In the genomic region with DNA sequence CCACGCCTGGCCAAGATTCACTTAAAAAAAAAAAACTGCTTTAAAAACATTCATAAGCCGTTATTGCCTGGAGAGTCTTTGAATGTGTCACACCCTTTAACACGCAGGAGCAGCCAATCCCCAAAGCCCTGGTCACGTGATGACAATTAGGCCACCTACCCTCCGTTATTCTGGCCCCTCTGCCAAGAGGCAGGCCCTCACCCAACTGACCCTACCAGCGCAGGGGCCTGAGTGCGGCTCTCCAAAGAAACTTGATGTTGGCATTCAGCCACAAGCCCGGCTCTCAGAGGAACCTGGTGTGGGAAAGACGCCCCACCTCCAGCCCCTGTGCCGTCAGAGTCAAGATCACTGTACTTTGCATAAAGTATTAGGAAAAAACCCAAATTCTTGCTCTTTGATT, we compare ENCODE assay signal across 25 cellular contexts. TPM values are rescaled to one million over a fixed set of nuclear protein-coding genes. Genes with fewer than 3 reads are reported as not detected.
A peak's percentile ranks its signal among the peaks of the same experiment; 100 is the strongest.
DNase-seq lines count a peak whose midpoint lies in the region; ATAC-seq, FAIRE-seq and TF ChIP-seq lines count a peak whose summit lies in the region.
"Had no signal": no experiment of that assay in that cellular context is flagged by ENCODE, and none has a peak within 500 bp of the region (broad histone marks: within the 10 kb centered on the region; RNA-seq: fewer than 3 reads in every experiment).

No MANE protein-coding gene starts in this region.

- no peaks in the 10 kb centered on the region for H3K36me3 ChIP-seq in kidney (ENCODE audit: control insufficient read depth in 1 of 2, insufficient read depth in 2 of 2, low read length in 2 of 2)
- H3K36me3 ChIP-seq: MG63, uterus had no signal

- no peaks in the 10 kb centered on the region for H3K9me3 ChIP-seq in kidney (ENCODE audit: control insufficient read depth in 1 of 2, low read length in 2 of 2)
- H3K9me3 ChIP-seq: body of pancreas, MG63, psoas muscle, uterus had no signal

- no peak for TF ChIP-seq CTCF in kidney (IDR thresholded peaks at IDR 0.05; ENCODE audit: borderline replicate concordance, extremely low read depth, insufficient read depth)

- intact Hi-C loops in kidney (cut with DNase I) = no loop called here
- intact Hi-C loops in sciatic nerve (cut with DNase I) = no loop called here

- H3K4me3 ChIP-seq in kidney (ENCODE audit: low read length in 2 of 2) = no peak overlapping the region
- H3K4me3 ChIP-seq: body of pancreas, MG63, psoas muscle, SK-N-MC, skin epidermis, uterus had no signal

- H3K4me1 ChIP-seq in kidney (ENCODE audit: control insufficient read depth in 1 of 2, insufficient read depth in 1 of 2, low read depth in 1 of 2, low read length in 2 of 2) = no peaks in the 10 kb centered on the region
- H3K4me1 ChIP-seq: body of pancreas, foreskin keratinocyte, psoas muscle, uterus had no signal

- peak; percentile 41 for ATAC-seq in sciatic nerve
- no peak for ATAC-seq in GM21529 (IDR thresholded peaks at IDR 0.05; ENCODE audit: unreplicated experiment)
- ATAC-seq: activated CD8-positive, alpha-beta T cell treated with anti-CD3 and anti-CD28 coated beads for 36 hours; body of pancreas; psoas muscle had no signal

- FAIRE-seq in kidney (lab: Jason Lieb, UNC) = no peak
- FAIRE-seq: G401.6 had no signal

- H3K27ac ChIP-seq in kidney (ENCODE audit: low read depth in 2 of 2, low read length in 2 of 2) = no peak overlapping the region
- H3K27ac ChIP-seq: body of pancreas, C4-2B, foreskin keratinocyte, psoas muscle, RWPE1, SK-N-MC, skin epidermis, uterus had no signal

- peak; percentile 71 for DNase-seq in DMS79 (lab: John Stamatoyannopoulos, UW)
- peak; percentile 25 for DNase-seq in NCI-H2029 (lab: John Stamatoyannopoulos, UW)
- DNase-seq in kidney = peak; percentile 50
- DNase-seq in sciatic nerve (ENCODE audit: low spot score) = no peak
- no peak for DNase-seq in NCI-H2196 (lab: John Stamatoyannopoulos, UW; ENCODE audit: unreplicated experiment)
- DNase-seq in DMS53 treated with DMSO at 0.1 percent for 48 hours (lab: John Stamatoyannopoulos, UW; ENCODE audit: unreplicated experiment) = no peak
- DNase-seq: activated CD4-positive, alpha-beta T cell treated with anti-CD3 and anti-CD28 coated beads for 1 hour; activated CD8-positive, alpha-beta T cell treated with anti-CD3 and anti-CD28 coated beads for 36 hours; cerebellar nuclear complex; hypothalamus; MG63; NCI-H1436 treated with DMSO at 0.1 percent for 48 hours; psoas muscle; stimulated activated CD4-positive, alpha-beta T cell treated with anti-CD3 and anti-CD28 coated beads, Interleukin-2, amount 100 ng/mL, for 24 hours; uterus had no signal

- H3K9ac ChIP-seq in kidney (ENCODE audit: low read length in 2 of 2) = no peak overlapping the region

RNA-seq across cellular contexts. Expression of a gene that starts 11.6 kb away (rescaled TPM):
- 0.19 TPM for total RNA-seq in kidney
- not detected for polyA plus RNA-seq in kidney (ENCODE audit: insufficient read depth, low read depth, low replicate concordance)
- total RNA-seq in sciatic nerve = 0.31 TPM
- total RNA-seq: body of pancreas, foreskin keratinocyte, lower leg skin, neural crest cell had no signal
- polyA plus RNA-seq: foreskin keratinocyte had no signal

Comparison
In these comparisons a context has a peak if more than half of its experiments do, and no peak if none do; other contexts are left out.
1. DNase-seq: peak in DMS79 (single experiment), NCI-H2029 (single experiment) and kidney (single experiment); none in sciatic nerve (single experiment), NCI-H2196 (single experiment) and DMS53 treated with DMSO at 0.1 percent for 48 hours (single experiment).